In the genomic region with DNA sequence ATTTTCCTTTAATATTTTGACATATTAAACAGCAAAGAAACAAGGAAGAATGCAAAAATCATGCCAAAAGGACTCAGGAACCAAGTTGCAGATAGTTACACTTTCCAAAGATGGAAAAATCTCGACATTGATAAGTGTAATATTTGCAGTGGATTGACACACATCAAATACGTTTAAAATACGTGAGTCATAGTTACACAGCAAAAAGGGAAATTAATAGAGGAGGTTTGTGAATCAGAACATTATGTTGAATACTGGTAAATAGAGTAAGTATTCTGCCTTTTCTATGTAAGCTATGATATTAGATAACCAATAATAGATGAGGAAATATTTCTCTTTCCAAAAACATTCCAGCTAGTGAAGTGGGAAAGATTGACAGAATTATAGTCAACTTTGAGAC, we compare ENCODE assay signal across 29 cellular contexts.
"Had no signal": no experiment of that assay in that cellular context is flagged by ENCODE, and none has a peak within 500 bp of the region (broad histone marks: within the 10 kb centered on the region; RNA-seq: fewer than 3 reads in every experiment).

No MANE protein-coding gene starts in this region.

- DNase-seq: stimulated activated CD4-positive, alpha-beta T cell treated with anti-CD3 and anti-CD28 coated beads, Interleukin-2, amount 100 ng/mL, for 48 hours; stimulated activated CD4-positive, alpha-beta T cell treated with anti-CD3 and anti-CD28 coated beads, Interleukin-4, amount 100 ng/mL, for 1 hour; stimulated activated CD4-positive, alpha-beta T cell treated with anti-CD3 and anti-CD28 coated beads, Interleukin-4, amount 100 ng/mL, for 24 hours; stimulated activated CD4-positive, alpha-beta T cell treated with anti-CD3 and anti-CD28 coated beads, Interleukin-4, amount 100 ng/mL, for 4 hours; stimulated activated CD8-positive, alpha-beta memory T cell treated with anti-CD3 and anti-CD28 coated beads, Interleukin-4, amount 100 ng/mL, for 48 hours; stimulated activated naive B cell treated with anti-CD40 and anti-IgM and Interleukin-4, amounts not matched to agents 10 μg/mL and 1 μg/mL and 100 μg/mL, for 72 hours; stimulated activated naive CD4-positive, alpha-beta T cell; stimulated activated naive CD4-positive, alpha-beta T cell treated with Interleukin-2 at 50 U/mL for 16 hours; stimulated activated naive CD8-positive, alpha-beta T cell treated with anti-CD3 and anti-CD28 coated beads, Interleukin-15, amount 100 ng/mL, for 72 hours; stimulated activated naive CD8-positive, alpha-beta T cell treated with anti-CD3 and anti-CD28 coated beads, Interleukin-15, Interleukin-2, amounts not matched to agents 100 U/mL and 50 U/mL, for 24 hours; stomach; substantia nigra; testis; thyroid gland; tibial artery; transverse colon; trophoblast cell; upper lobe of left lung; upper lobe of right lung; uterus had no signal

- H3K27ac Mint-ChIP-seq: stimulated activated effector memory CD8-positive, alpha-beta T cell treated with anti-CD3 and anti-CD28 coated beads, Interleukin-12 subunit alpha, Interleukin-12 subunit beta, amount 100 ng/mL, for 72 hours; stimulated activated memory B cell treated with anti-CD40 and anti-IgM and Interleukin-4, amounts not matched to agents 10 μg/mL and 1 μg/mL and 100 μg/mL, for 72 hours; stimulated activated naive CD8-positive, alpha-beta T cell treated with anti-CD3 and anti-CD28 coated beads, Interleukin-15, amount 100 ng/mL, for 72 hours; stimulated activated naive CD8-positive, alpha-beta T cell treated with anti-CD3 and anti-CD28 coated beads, Interleukin-15, Interleukin-2, amounts not matched to agents 100 ng/mL and 50 ng/mL, for 24 hours; type B pancreatic cell had no signal

- H3K4me1 ChIP-seq: stomach, suprapubic skin, testis, thyroid gland, tibial artery, tibial nerve, transverse colon, upper lobe of left lung, upper lobe of right lung, uterus, vagina had no signal

- ATAC-seq: stimulated activated effector memory CD8-positive, alpha-beta T cell treated with anti-CD3 and anti-CD28 coated beads, Interleukin-12 subunit alpha, Interleukin-12 subunit beta, amount 100 ng/mL, for 72 hours; stimulated activated memory B cell treated with anti-CD40 and anti-IgM and Interleukin-4, amounts not matched to agents 10 μg/mL and 1 μg/mL and 100 μg/mL, for 72 hours; stimulated activated naive B cell treated with anti-CD40 and anti-IgM and Interleukin-4, amounts not matched to agents 10 μg/mL and 1 μg/mL and 100 μg/mL, for 72 hours; stimulated activated naive CD8-positive, alpha-beta T cell treated with anti-CD3 and anti-CD28 coated beads, Interleukin-15, amount 100 ng/mL, for 72 hours; stimulated activated naive CD8-positive, alpha-beta T cell treated with anti-CD3 and anti-CD28 coated beads, Interleukin-15, Interleukin-2, amounts not matched to agents 100 U/mL and 50 U/mL, for 24 hours; upper lobe of right lung had no signal

- H3K36me3 Mint-ChIP-seq: stimulated activated effector memory CD8-positive, alpha-beta T cell treated with anti-CD3 and anti-CD28 coated beads, Interleukin-12 subunit alpha, Interleukin-12 subunit beta, amount 100 ng/mL, for 72 hours; stimulated activated memory B cell treated with anti-CD40 and anti-IgM and Interleukin-4, amounts not matched to agents 10 μg/mL and 1 μg/mL and 100 μg/mL, for 72 hours; stimulated activated naive B cell treated with anti-CD40 and anti-IgM and Interleukin-4, amounts not matched to agents 10 μg/mL and 1 μg/mL and 100 μg/mL, for 72 hours; type B pancreatic cell had no signal

- H3K4me1 Mint-ChIP-seq: stimulated activated effector memory CD8-positive, alpha-beta T cell treated with anti-CD3 and anti-CD28 coated beads, Interleukin-12 subunit alpha, Interleukin-12 subunit beta, amount 100 ng/mL, for 72 hours; stimulated activated memory B cell treated with anti-CD40 and anti-IgM and Interleukin-4, amounts not matched to agents 10 μg/mL and 1 μg/mL and 100 μg/mL, for 72 hours; stimulated activated naive B cell treated with anti-CD40 and anti-IgM and Interleukin-4, amounts not matched to agents 10 μg/mL and 1 μg/mL and 100 μg/mL, for 72 hours; stimulated activated naive CD8-positive, alpha-beta T cell treated with anti-CD3 and anti-CD28 coated beads, Interleukin-15, amount 100 ng/mL, for 72 hours had no signal

- H3K36me3 ChIP-seq: stomach, suprapubic skin, thoracic aorta, thyroid gland, tibial artery, tibial nerve, transverse colon, upper lobe of left lung, upper lobe of right lung, uterus, vagina had no signal

- H3K27ac ChIP-seq: stomach, suprapubic skin, testis, thoracic aorta, thyroid gland, tibial artery, tibial nerve, transverse colon, upper lobe of left lung, upper lobe of right lung, uterus, vagina had no signal

- H3K4me3 ChIP-seq: stomach, suprapubic skin, testis, thoracic aorta, thyroid gland, tibial artery, tibial nerve, transverse colon, upper lobe of left lung, upper lobe of right lung, uterus, vagina had no signal

- FAIRE-seq: urothelium cell line had no signal

- H3K9me3 Mint-ChIP-seq: stimulated activated memory B cell treated with anti-CD40 and anti-IgM and Interleukin-4, amounts not matched to agents 10 μg/mL and 1 μg/mL and 100 μg/mL, for 72 hours; stimulated activated naive CD8-positive, alpha-beta T cell treated with anti-CD3 and anti-CD28 coated beads, Interleukin-15, Interleukin-2, amounts not matched to agents 100 ng/mL and 50 ng/mL, for 24 hours; type B pancreatic cell had no signal

- H3K4me3 Mint-ChIP-seq: stimulated activated effector memory CD8-positive, alpha-beta T cell treated with anti-CD3 and anti-CD28 coated beads, Interleukin-12 subunit alpha, Interleukin-12 subunit beta, amount 100 ng/mL, for 72 hours; stimulated activated memory B cell treated with anti-CD40 and anti-IgM and Interleukin-4, amounts not matched to agents 10 μg/mL and 1 μg/mL and 100 μg/mL, for 72 hours; stimulated activated naive B cell treated with anti-CD40 and anti-IgM and Interleukin-4, amounts not matched to agents 10 μg/mL and 1 μg/mL and 100 μg/mL, for 72 hours; stimulated activated naive CD8-positive, alpha-beta T cell treated with anti-CD3 and anti-CD28 coated beads, Interleukin-15, amount 100 ng/mL, for 72 hours; stimulated activated naive CD8-positive, alpha-beta T cell treated with anti-CD3 and anti-CD28 coated beads, Interleukin-15, Interleukin-2, amounts not matched to agents 100 ng/mL and 50 ng/mL, for 24 hours; type B pancreatic cell had no signal

- H3K27me3 Mint-ChIP-seq: stimulated activated memory B cell treated with anti-CD40 and anti-IgM and Interleukin-4, amounts not matched to agents 10 μg/mL and 1 μg/mL and 100 μg/mL, for 72 hours; stimulated activated naive B cell treated with anti-CD40 and anti-IgM and Interleukin-4, amounts not matched to agents 10 μg/mL and 1 μg/mL and 100 μg/mL, for 72 hours; stimulated activated naive CD8-positive, alpha-beta T cell treated with anti-CD3 and anti-CD28 coated beads, Interleukin-15, amount 100 ng/mL, for 72 hours; stimulated activated naive CD8-positive, alpha-beta T cell treated with anti-CD3 and anti-CD28 coated beads, Interleukin-15, Interleukin-2, amounts not matched to agents 100 ng/mL and 50 ng/mL, for 24 hours; type B pancreatic cell had no signal

- H3K9me3 ChIP-seq: stomach, testis, thoracic aorta, thyroid gland, tibial artery, tibial nerve, transverse colon, upper lobe of left lung, upper lobe of right lung, uterus, vagina had no signal

- H3K27me3 ChIP-seq: stomach, suprapubic skin, testis, thyroid gland, tibial artery, tibial nerve, transverse colon, upper lobe of left lung, upper lobe of right lung, uterus, vagina had no signal
